ENCODE assay signal across 1 cellular context in the genomic region with DNA sequence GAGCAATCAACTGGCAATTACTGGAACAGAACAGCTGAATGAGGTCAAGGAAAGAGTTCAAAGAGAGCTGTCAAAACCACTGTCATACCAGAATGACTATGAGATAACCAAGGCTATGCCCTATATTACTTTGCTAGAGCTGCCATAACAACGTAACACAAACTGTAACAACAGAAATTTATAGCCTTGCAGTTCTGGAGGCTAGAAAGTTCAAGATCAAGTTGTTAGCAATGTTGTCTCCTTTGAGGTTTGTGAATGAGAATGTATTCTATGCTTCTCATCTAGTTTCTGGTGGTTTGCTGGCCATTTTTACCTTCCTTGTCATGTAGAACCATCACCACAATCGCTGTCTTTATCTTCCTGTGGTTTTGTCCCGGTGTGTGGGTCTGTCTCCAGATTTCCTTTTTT.
TF ChIP-seq lines count a peak whose summit lies in the region.

No MANE protein-coding gene starts in this region.

TF ChIP-seq in HepG2, 621 proteins besides CTCF, POLR2A, EP300 and RAD21 (continued from another document):
- TF ChIP-seq, protein P1, sequence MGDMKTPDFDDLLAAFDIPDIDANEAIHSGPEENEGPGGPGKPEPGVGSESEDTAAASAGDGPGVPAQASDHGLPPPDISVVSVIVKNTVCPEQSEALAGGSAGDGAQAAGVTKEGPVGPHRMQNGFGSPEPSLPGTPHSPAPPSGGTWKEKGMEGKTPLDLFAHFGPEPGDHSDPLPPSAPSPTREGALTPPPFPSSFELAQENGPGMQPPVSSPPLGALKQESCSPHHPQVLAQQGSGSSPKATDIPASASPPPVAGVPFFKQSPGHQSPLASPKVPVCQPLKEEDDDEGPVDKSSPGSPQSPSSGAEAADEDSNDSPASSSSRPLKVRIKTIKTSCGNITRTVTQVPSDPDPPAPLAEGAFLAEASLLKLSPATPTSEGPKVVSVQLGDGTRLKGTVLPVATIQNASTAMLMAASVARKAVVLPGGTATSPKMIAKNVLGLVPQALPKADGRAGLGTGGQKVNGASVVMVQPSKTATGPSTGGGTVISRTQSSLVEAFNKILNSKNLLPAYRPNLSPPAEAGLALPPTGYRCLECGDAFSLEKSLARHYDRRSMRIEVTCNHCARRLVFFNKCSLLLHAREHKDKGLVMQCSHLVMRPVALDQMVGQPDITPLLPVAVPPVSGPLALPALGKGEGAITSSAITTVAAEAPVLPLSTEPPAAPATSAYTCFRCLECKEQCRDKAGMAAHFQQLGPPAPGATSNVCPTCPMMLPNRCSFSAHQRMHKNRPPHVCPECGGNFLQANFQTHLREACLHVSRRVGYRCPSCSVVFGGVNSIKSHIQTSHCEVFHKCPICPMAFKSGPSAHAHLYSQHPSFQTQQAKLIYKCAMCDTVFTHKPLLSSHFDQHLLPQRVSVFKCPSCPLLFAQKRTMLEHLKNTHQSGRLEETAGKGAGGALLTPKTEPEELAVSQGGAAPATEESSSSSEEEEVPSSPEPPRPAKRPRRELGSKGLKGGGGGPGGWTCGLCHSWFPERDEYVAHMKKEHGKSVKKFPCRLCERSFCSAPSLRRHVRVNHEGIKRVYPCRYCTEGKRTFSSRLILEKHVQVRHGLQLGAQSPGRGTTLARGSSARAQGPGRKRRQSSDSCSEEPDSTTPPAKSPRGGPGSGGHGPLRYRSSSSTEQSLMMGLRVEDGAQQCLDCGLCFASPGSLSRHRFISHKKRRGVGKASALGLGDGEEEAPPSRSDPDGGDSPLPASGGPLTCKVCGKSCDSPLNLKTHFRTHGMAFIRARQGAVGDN (CRISPR knock-in tag; IDR thresholded peaks at IDR 0.05) = no peak
- TF ChIP-seq MED1 (CRISPR knock-in tag; IDR thresholded peaks at IDR 0.05) (no peak), THAP11 (CRISPR knock-in tag; IDR thresholded peaks at IDR 0.05) (no peak), NR1H2 (CRISPR knock-in tag; IDR thresholded peaks at IDR 0.05; ENCODE audit: borderline replicate concordance, low read depth) (no peak), GTF3A (CRISPR knock-in tag; conservative IDR thresholded peaks at IDR 0.05) (no peak), TCF7L2 (IDR thresholded peaks at IDR 0.05; ENCODE audit: low read depth, low read length) (no peak), HOXD1 (CRISPR knock-in tag; IDR thresholded peaks at IDR 0.05) (no peak), ZSCAN25 (CRISPR knock-in tag; IDR thresholded peaks at IDR 0.05) (no peak), ZBTB7A (CRISPR knock-in tag; IDR thresholded peaks at IDR 0.05) (no peak), CAMTA2 (CRISPR knock-in tag; IDR thresholded peaks at IDR 0.05; ENCODE audit: borderline replicate concordance) (no peak), ZNF782 (CRISPR knock-in tag; IDR thresholded peaks at IDR 0.05; ENCODE audit: borderline replicate concordance) (no peak), NCOA5 (CRISPR knock-in tag; IDR thresholded peaks at IDR 0.05) (no peak)
- TF ChIP-seq, protein P2, sequence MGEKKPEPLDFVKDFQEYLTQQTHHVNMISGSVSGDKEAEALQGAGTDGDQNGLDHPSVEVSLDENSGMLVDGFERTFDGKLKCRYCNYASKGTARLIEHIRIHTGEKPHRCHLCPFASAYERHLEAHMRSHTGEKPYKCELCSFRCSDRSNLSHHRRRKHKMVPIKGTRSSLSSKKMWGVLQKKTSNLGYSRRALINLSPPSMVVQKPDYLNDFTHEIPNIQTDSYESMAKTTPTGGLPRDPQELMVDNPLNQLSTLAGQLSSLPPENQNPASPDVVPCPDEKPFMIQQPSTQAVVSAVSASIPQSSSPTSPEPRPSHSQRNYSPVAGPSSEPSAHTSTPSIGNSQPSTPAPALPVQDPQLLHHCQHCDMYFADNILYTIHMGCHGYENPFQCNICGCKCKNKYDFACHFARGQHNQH (CRISPR knock-in tag; IDR thresholded peaks at IDR 0.05) = no peak
- TF ChIP-seq, protein P3, sequence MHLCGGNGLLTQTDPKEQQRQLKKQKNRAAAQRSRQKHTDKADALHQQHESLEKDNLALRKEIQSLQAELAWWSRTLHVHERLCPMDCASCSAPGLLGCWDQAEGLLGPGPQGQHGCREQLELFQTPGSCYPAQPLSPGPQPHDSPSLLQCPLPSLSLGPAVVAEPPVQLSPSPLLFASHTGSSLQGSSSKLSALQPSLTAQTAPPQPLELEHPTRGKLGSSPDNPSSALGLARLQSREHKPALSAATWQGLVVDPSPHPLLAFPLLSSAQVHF (CRISPR knock-in tag; IDR thresholded peaks at IDR 0.05) = no peak
